In the genomic region with DNA sequence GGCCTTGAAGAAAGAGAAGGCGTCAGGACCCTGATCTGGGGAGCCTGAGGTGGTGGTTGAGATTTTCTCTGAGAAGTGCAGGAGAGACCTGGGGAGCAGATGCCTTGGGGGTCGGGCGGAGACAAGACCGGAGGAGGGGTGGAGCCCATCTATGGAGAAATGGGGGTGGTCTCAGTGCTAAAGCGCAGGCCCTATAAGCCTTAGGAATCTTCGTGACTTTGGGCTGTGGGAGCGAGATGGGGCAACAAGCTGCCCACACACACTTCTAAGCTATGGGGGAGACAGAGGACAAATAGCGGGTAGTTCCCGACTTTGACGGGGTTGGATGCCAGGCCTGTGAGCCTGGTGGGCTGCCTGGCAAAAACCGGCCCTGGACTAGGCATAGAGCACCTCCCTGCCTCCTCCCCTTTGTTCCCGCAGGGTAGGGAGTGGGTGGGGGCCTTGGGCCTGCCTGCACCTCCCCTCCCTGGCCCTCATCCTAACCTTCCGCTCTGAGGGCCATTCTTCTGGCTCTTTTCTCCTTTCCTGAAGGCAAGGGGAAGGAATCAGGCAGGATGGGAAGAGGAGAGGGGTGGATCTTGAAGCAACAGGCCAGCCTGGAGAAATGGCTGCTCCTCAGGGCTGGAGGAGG, we compare ENCODE assay signal across 2 cellular contexts.
TF ChIP-seq lines count a peak whose summit lies in the region.

No MANE protein-coding gene starts in this region.

TF ChIP-seq in GM23338, 12 proteins besides CTCF, POLR2A, EP300 and RAD21 (continued from another document):
- no peak for TF ChIP-seq ETS1 (IDR thresholded peaks at IDR 0.05)
- TF ChIP-seq, protein P1, sequence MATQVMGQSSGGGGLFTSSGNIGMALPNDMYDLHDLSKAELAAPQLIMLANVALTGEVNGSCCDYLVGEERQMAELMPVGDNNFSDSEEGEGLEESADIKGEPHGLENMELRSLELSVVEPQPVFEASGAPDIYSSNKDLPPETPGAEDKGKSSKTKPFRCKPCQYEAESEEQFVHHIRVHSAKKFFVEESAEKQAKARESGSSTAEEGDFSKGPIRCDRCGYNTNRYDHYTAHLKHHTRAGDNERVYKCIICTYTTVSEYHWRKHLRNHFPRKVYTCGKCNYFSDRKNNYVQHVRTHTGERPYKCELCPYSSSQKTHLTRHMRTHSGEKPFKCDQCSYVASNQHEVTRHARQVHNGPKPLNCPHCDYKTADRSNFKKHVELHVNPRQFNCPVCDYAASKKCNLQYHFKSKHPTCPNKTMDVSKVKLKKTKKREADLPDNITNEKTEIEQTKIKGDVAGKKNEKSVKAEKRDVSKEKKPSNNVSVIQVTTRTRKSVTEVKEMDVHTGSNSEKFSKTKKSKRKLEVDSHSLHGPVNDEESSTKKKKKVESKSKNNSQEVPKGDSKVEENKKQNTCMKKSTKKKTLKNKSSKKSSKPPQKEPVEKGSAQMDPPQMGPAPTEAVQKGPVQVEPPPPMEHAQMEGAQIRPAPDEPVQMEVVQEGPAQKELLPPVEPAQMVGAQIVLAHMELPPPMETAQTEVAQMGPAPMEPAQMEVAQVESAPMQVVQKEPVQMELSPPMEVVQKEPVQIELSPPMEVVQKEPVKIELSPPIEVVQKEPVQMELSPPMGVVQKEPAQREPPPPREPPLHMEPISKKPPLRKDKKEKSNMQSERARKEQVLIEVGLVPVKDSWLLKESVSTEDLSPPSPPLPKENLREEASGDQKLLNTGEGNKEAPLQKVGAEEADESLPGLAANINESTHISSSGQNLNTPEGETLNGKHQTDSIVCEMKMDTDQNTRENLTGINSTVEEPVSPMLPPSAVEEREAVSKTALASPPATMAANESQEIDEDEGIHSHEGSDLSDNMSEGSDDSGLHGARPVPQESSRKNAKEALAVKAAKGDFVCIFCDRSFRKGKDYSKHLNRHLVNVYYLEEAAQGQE (IDR thresholded peaks at IDR 0.05; ENCODE audit: unreplicated experiment): no peak
- TF ChIP-seq ZNF462 (CRISPR knock-in tag; IDR thresholded peaks at IDR 0.05): no peak
- TF ChIP-seq POLR2AphosphoS5 (IDR thresholded peaks at IDR 0.05; ENCODE audit: low read depth): 0 out of 2 replicates have a peak, but pooled peaks have one; percentile 19

TF ChIP-seq in SK-N-SH, 30 proteins besides CTCF, POLR2A, EP300 and RAD21 (continued from another document):
- no peak for TF ChIP-seq ZBTB33 (IDR thresholded peaks at IDR 0.05; ENCODE audit: borderline replicate concordance, low read depth)
- TF ChIP-seq TEAD4 (IDR thresholded peaks at IDR 0.05; ENCODE audit: borderline replicate concordance, insufficient read depth): no peak
- no peak for TF ChIP-seq TAF1 (IDR thresholded peaks at IDR 0.05; ENCODE audit: borderline replicate concordance, low read depth, low read length)
- TF ChIP-seq GABPA (IDR thresholded peaks at IDR 0.05; ENCODE audit: low read depth): no peak
- TF ChIP-seq RCOR1 (IDR thresholded peaks at IDR 0.05; ENCODE audit: low read length): 0 out of 2 replicates have a peak, but pooled peaks have one; percentile 6
- TF ChIP-seq, protein P1 (IDR thresholded peaks at IDR 0.05; ENCODE audit: low read depth, low read length): no peak
- no peak for TF ChIP-seq RXRA (IDR thresholded peaks at IDR 0.05; ENCODE audit: borderline replicate concordance, low read depth)
- no peak for TF ChIP-seq SIN3A (IDR thresholded peaks at IDR 0.05; ENCODE audit: borderline replicate concordance, low read depth, low read length)
- no peak for TF ChIP-seq POLR2AphosphoS5 (IDR thresholded peaks at IDR 0.05; ENCODE audit: low read depth, low read length)
- no peak for TF ChIP-seq SMC3 (IDR thresholded peaks at IDR 0.05; ENCODE audit: low read depth, low read length)
- no peak for TF ChIP-seq NFIC (IDR thresholded peaks at IDR 0.05; ENCODE audit: borderline replicate concordance)
- peak; percentile 27 for TF ChIP-seq CHD2 (IDR thresholded peaks at IDR 0.05; ENCODE audit: low read length, partially characterized antibody)
- peak; percentile 29; the same call in 1 of the 2 replicates for TF ChIP-seq MXI1 (IDR thresholded peaks at IDR 0.05; ENCODE audit: low read depth, low read length)
- no peak for TF ChIP-seq EZH2phosphoT487 (IDR thresholded peaks at IDR 0.05; ENCODE audit: borderline replicate concordance, low read depth)
- no peak for TF ChIP-seq NRF1 (IDR thresholded peaks at IDR 0.05; ENCODE audit: low read depth, low read length)
- TF ChIP-seq, protein P2, sequence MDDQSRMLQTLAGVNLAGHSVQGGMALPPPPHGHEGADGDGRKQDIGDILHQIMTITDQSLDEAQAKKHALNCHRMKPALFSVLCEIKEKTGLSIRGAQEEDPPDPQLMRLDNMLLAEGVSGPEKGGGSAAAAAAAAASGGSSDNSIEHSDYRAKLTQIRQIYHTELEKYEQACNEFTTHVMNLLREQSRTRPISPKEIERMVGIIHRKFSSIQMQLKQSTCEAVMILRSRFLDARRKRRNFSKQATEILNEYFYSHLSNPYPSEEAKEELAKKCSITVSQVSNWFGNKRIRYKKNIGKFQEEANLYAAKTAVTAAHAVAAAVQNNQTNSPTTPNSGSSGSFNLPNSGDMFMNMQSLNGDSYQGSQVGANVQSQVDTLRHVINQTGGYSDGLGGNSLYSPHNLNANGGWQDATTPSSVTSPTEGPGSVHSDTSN (IDR thresholded peaks at IDR 0.05): no peak
- no peak for TF ChIP-seq FOXJ3 (CRISPR knock-in tag; IDR thresholded peaks at IDR 0.05)
